In the genomic region with DNA sequence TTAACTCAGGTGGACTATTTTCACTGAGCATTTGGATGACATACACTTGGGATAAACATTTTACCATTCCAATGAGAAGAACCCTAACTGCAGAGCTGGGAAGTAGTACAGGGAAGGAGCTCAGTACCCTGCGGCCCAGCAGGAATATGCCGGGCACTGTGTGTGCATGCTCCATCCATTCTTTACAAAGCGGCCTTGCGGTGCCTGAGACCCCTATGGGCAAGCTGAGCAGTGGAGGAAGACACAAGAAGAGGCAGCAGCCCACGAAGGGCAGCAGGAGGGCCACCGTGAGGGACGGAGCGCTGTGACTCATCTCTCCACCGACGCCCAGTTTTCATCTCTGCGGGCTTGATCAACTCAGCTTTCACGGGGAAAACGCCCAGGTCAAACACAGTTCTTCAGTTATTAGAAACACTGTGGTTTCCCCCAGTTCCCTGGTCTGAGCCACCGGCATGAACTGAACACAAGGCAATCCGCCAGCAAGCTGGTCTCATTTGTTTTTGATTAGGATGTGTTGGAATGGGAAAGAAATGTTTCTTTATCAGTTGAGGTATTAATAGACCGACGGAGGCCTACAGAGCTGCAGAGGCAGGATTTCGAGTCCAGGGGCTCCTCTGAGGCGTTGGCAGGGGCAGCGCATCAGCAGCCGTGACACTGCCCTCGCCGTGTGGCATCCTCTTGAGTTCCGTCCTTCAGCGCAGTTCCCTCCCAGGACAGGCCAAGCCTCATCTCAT, we compare ENCODE assay signal across 17 cellular contexts. TPM values are rescaled to one million over a fixed set of nuclear protein-coding genes. Genes with fewer than 3 reads are reported as not detected.
DNase-seq lines count a peak whose midpoint lies in the region; ATAC-seq and TF ChIP-seq lines count a peak whose summit lies in the region.
"Had no signal": no experiment of that assay in that cellular context is flagged by ENCODE, and none has a peak within 500 bp of the region (broad histone marks: within the 10 kb centered on the region; RNA-seq: fewer than 3 reads in every experiment).

No MANE protein-coding gene starts in this region.

- H2BK5ac ChIP-seq in H9 (ENCODE audit: insufficient read length, low read length), result no peak overlapping the region

- H3K27ac Mint-ChIP-seq in activated naive CD4-positive, alpha-beta T cell treated with anti-CD3 and anti-CD28 coated beads for 36 hours, result no peak overlapping the region
- H3K27ac Mint-ChIP-seq in H9, result no peak overlapping the region
- no peak overlapping the region for H3K27ac Mint-ChIP-seq in stimulated activated memory B cell treated with anti-CD40 and anti-IgM and Interleukin-4, amounts not matched to agents 10 μg/mL and 1 μg/mL and 100 μg/mL, for 72 hours
- H3K27ac Mint-ChIP-seq: activated naive CD8-positive, alpha-beta T cell treated with anti-CD3 and anti-CD28 coated beads, Interleukin-2, amount 50 U/mL, for 24 hours; immature natural killer cell; progenitor cell of endocrine pancreas had no signal

- H2BK12ac ChIP-seq in H9 (ENCODE audit: insufficient read length, low read depth, low read length), result no peak overlapping the region

- H2BK120ac ChIP-seq in H9 (ENCODE audit: low read depth, low read length, poor library complexity, severe bottlenecking), result no peak overlapping the region

- H3K79me2 ChIP-seq in H9 (ENCODE audit: insufficient read depth, low read length), result no peaks in the 10 kb centered on the region

- H3K56ac ChIP-seq in H9 (ENCODE audit: insufficient read length, low read depth, low read length), result no peak overlapping the region

- H3K4me2 ChIP-seq in H9 (ENCODE audit: insufficient read depth, insufficient read length, low read length), result no peak overlapping the region

- no peaks in the 10 kb centered on the region for H3K27me3 Mint-ChIP-seq in activated naive CD4-positive, alpha-beta T cell treated with anti-CD3 and anti-CD28 coated beads for 36 hours (ENCODE audit: low read depth)
- H3K27me3 Mint-ChIP-seq in H9 (ENCODE audit: low read depth), result peaks cover 8% of the 10 kb centered on the region
- no peaks in the 10 kb centered on the region for H3K27me3 Mint-ChIP-seq in stimulated activated memory B cell treated with anti-CD40 and anti-IgM and Interleukin-4, amounts not matched to agents 10 μg/mL and 1 μg/mL and 100 μg/mL, for 72 hours
- H3K27me3 Mint-ChIP-seq: activated naive CD8-positive, alpha-beta T cell treated with anti-CD3 and anti-CD28 coated beads, Interleukin-2, amount 50 U/mL, for 24 hours had no signal

- H4K5ac ChIP-seq in H9 (ENCODE audit: insufficient read length, low read depth, low read length), result no peak overlapping the region

- no peaks in the 10 kb centered on the region for H3K79me1 ChIP-seq in H9 (ENCODE audit: insufficient read depth, low read depth, low read length, poor library complexity, severe bottlenecking)

- peaks cover 35% of the 10 kb centered on the region for H3K4me1 Mint-ChIP-seq in activated naive CD4-positive, alpha-beta T cell treated with anti-CD3 and anti-CD28 coated beads for 36 hours (ENCODE audit: low read depth)
- H3K4me1 Mint-ChIP-seq in H9, result no peaks in the 10 kb centered on the region; a peak in 1 of 4 replicates
- peaks cover 29% of the 10 kb centered on the region for H3K4me1 Mint-ChIP-seq in stimulated activated memory B cell treated with anti-CD40 and anti-IgM and Interleukin-4, amounts not matched to agents 10 μg/mL and 1 μg/mL and 100 μg/mL, for 72 hours

- H3T11ph ChIP-seq in H9 (ENCODE audit: low read length), result no peak overlapping the region

- intact Hi-C loops in activated naive CD4-positive, alpha-beta T cell treated with anti-CD3 and anti-CD28 coated beads for 36 hours (cut with micrococcal nuclease), result no loop called here
- intact Hi-C loops in spleen (cut with DNase I; ENCODE audit: low total_unique reads), result no loop called here

- H3K9ac ChIP-seq in H9 (ENCODE audit: extremely low read depth, insufficient read length, low read length), result no peak overlapping the region

- no peak for ATAC-seq in stimulated activated memory B cell treated with anti-CD40 and anti-IgM and Interleukin-4, amounts not matched to agents 10 μg/mL and 1 μg/mL and 100 μg/mL, for 72 hours
- ATAC-seq: activated naive CD8-positive, alpha-beta T cell treated with anti-CD3 and anti-CD28 coated beads, Interleukin-2, amount 50 U/mL, for 24 hours; mucosa of descending colon had no signal

- H3K14ac ChIP-seq in H9 (ENCODE audit: insufficient read depth, low read length), result no peak overlapping the region; the same call in 1 of the 2 replicates

- H3K4me3 ChIP-seq in NB4 (ENCODE audit: low read depth, low read length) (no peak overlapping the region), fibroblast of mammary gland (ENCODE audit: control insufficient read depth, low read depth, low read length) (peak overlapping the region; percentile 24), spleen (no peak overlapping the region)
- H3K4me3 ChIP-seq: mucosa of descending colon had no signal

- DNase-seq in activated naive CD4-positive, alpha-beta T cell treated with anti-CD3 and anti-CD28 coated beads for 36 hours, result peak; percentile 3
- no peak for DNase-seq in activated naive CD4-positive, alpha-beta T cell treated with anti-CD3 and anti-CD28 coated beads, Interleukin-2, amount 50 U/mL, for 16 hours
- DNase-seq in NB4 (ENCODE audit: low read depth), result peak; percentile 34
- DNase-seq in fibroblast of mammary gland (ENCODE audit: low read depth), result peak; percentile 97
- DNase-seq in spleen, result peak; percentile 59
- no peak for DNase-seq in UCSD-AML1 (lab: John Stamatoyannopoulos, UW; ENCODE audit: unreplicated experiment)
- no peak for DNase-seq in H9
- DNase-seq: activated naive CD8-positive, alpha-beta T cell treated with anti-CD3 and anti-CD28 coated beads, Interleukin-2, amount 50 U/mL, for 24 hours; BE2C; immature natural killer cell; mucosa of descending colon; NCI-H1092 treated with DMSO at 0.1 percent for 48 hours; OCI-M1; stimulated activated CD4-positive, alpha-beta T cell treated with anti-CD3 and anti-CD28 coated beads, Interleukin-4, amount 100 ng/mL, for 1 hour; stimulated activated naive CD4-positive, alpha-beta T cell had no signal

- H2BK15ac ChIP-seq in H9 (ENCODE audit: low read depth, low read length), result no peak overlapping the region; the same call in 1 of the 2 replicates

- no peak overlapping the region for H4K8ac ChIP-seq in H9 (replicated peaks; ENCODE audit: insufficient read length, low read depth, low read length)

- no peaks in the 10 kb centered on the region for H3K9me3 Mint-ChIP-seq in activated naive CD4-positive, alpha-beta T cell treated with anti-CD3 and anti-CD28 coated beads for 36 hours
- no peaks in the 10 kb centered on the region; a peak in 2 of 5 replicates for H3K9me3 Mint-ChIP-seq in H9
- peaks cover 7% of the 10 kb centered on the region for H3K9me3 Mint-ChIP-seq in stimulated activated memory B cell treated with anti-CD40 and anti-IgM and Interleukin-4, amounts not matched to agents 10 μg/mL and 1 μg/mL and 100 μg/mL, for 72 hours
- H3K9me3 Mint-ChIP-seq: activated naive CD8-positive, alpha-beta T cell treated with anti-CD3 and anti-CD28 coated beads, Interleukin-2, amount 50 U/mL, for 24 hours; immature natural killer cell had no signal

- no peaks in the 10 kb centered on the region for H3K27me3 ChIP-seq in spleen (replicated peaks in 1 of 7)
- H3K27me3 ChIP-seq in H9 (ENCODE audit: insufficient read depth, low read length), result no peaks in the 10 kb centered on the region
- H3K27me3 ChIP-seq: BE2C had no signal

- no peak overlapping the region for H4K91ac ChIP-seq in H9 (ENCODE audit: insufficient read length, low read depth, low read length)

- H3K18ac ChIP-seq in H9 (ENCODE audit: insufficient read length, low read depth, low read length), result no peak overlapping the region

- CTCF ChIA-PET in activated naive CD4-positive, alpha-beta T cell treated with anti-CD3 and anti-CD28 coated beads for 36 hours (lab: Charles Lee), result interaction anchor here (1.0 kb wide), 1 partner anchor 10 kb away, joined by 5 read pairs; no protein-coding TSS in a partner anchor

- H3K4me1 ChIP-seq in spleen, result peaks cover 0 to 17% (median 2%) of the 10 kb centered on the region in 6 donors
- no peaks in the 10 kb centered on the region for H3K4me1 ChIP-seq in H9 (ENCODE audit: insufficient read depth, low read length)
- H3K4me1 ChIP-seq: BE2C had no signal

- 76 to 92% (median 89%) methylated on average over 22 to 25 of the region's 25 CpGs for WGBS in spleen, 5 donors
- no CpG with 5 or more reads among the region's 25 CpGs for WGBS in H9 (ENCODE audit: extremely low coverage, insufficient read length, low lambda C conversion rate)

- TF ChIP-seq CTCF in NB4 (IDR thresholded peaks at IDR 0.05; ENCODE audit: low read depth, low read length) (no peak), fibroblast of mammary gland (conservative IDR thresholded peaks at IDR 0.05; ENCODE audit: control insufficient read depth, insufficient read depth, low read depth, low read length) (no peak), spleen (IDR thresholded peaks at IDR 0.05 in 8 of 11, conservative IDR thresholded peaks at IDR 0.05 in 3 of 11) (no peak), H9 (conservative IDR thresholded peaks at IDR 0.05) (no peak)

- no peak overlapping the region for H2AFZ ChIP-seq in H9 (ENCODE audit: low read length)

- H3K36me3 Mint-ChIP-seq in activated naive CD4-positive, alpha-beta T cell treated with anti-CD3 and anti-CD28 coated beads for 36 hours (ENCODE audit: low read depth), result no peaks in the 10 kb centered on the region
- peaks cover 0 to 2% (median 0%) of the 10 kb centered on the region in 3 experiments; a peak in 1 of 7 replicates for H3K36me3 Mint-ChIP-seq in H9 (ENCODE audit: insufficient read depth in 1 of 3, low read depth in 3 of 3)
- H3K36me3 Mint-ChIP-seq in stimulated activated memory B cell treated with anti-CD40 and anti-IgM and Interleukin-4, amounts not matched to agents 10 μg/mL and 1 μg/mL and 100 μg/mL, for 72 hours, result no peaks in the 10 kb centered on the region
- H3K36me3 Mint-ChIP-seq: immature natural killer cell had no signal

- H3K4ac ChIP-seq in H9 (ENCODE audit: low read depth, low read length), result no peak overlapping the region

- no peak overlapping the region for H3K23ac ChIP-seq in H9 (ENCODE audit: insufficient read length, low read depth, low read length)

- H2AK5ac ChIP-seq in H9 (ENCODE audit: insufficient read length, low read length), result no peak overlapping the region

- H3K27ac ChIP-seq in spleen, result no peak overlapping the region
- H3K27ac ChIP-seq in H9 (ENCODE audit: insufficient read length, low read depth, low read length), result no peak overlapping the region

- H2BK20ac ChIP-seq in H9 (ENCODE audit: low read depth, low read length, poor library complexity, severe bottlenecking), result no peak overlapping the region

- TF ChIP-seq POLR2A in NB4 (IDR thresholded peaks at IDR 0.05; ENCODE audit: extremely low read depth, insufficient read length) (no peak), spleen (IDR thresholded peaks at IDR 0.05) (no peak)

- no peaks in the 10 kb centered on the region for H3K36me3 ChIP-seq in spleen
- H3K36me3 ChIP-seq: BE2C had no signal

- H3K4me3 Mint-ChIP-seq in activated naive CD4-positive, alpha-beta T cell treated with anti-CD3 and anti-CD28 coated beads for 36 hours, result no peak overlapping the region
- no peak overlapping the region for H3K4me3 Mint-ChIP-seq in H9
- H3K4me3 Mint-ChIP-seq in stimulated activated memory B cell treated with anti-CD40 and anti-IgM and Interleukin-4, amounts not matched to agents 10 μg/mL and 1 μg/mL and 100 μg/mL, for 72 hours, result no peak overlapping the region
- H3K4me3 Mint-ChIP-seq: activated naive CD8-positive, alpha-beta T cell treated with anti-CD3 and anti-CD28 coated beads, Interleukin-2, amount 50 U/mL, for 24 hours; immature natural killer cell had no signal

- H3K9me3 ChIP-seq in spleen (no peaks in the 10 kb centered on the region), H9 (ENCODE audit: control insufficient read depth, low read depth, low read length) (no peaks in the 10 kb centered on the region)
- H3K9me3 ChIP-seq: BE2C, mucosa of descending colon had no signal

- no peaks in the 10 kb centered on the region for H4K20me1 ChIP-seq in H9 (ENCODE audit: control insufficient read depth, insufficient read depth, insufficient read length)

- no peaks in the 10 kb centered on the region for H3K23me2 ChIP-seq in H9 (ENCODE audit: insufficient read length, low read depth, low read length, poor library complexity, severe bottlenecking)

RNA-seq across cellular contexts. Expression of a gene that starts 44.9 kb away (rescaled TPM):
- total RNA-seq in activated naive CD4-positive, alpha-beta T cell treated with anti-CD3 and anti-CD28 coated beads for 36 hours, result 100 to 1,000 TPM; 500 to 504 TPM
- total RNA-seq in spleen, result 10 to 100 TPM; 39.2 to 91.3 (median 52.0) TPM
- polyA plus RNA-seq in spleen, result 10 to 100 TPM in 2 of 3 donors, 1 to 10 TPM in 1; 8.7 to 11.9 (median 11.2) TPM
- total RNA-seq in H9 (2021), result 0.31 and 0.68 TPM in 2 replicates
- total RNA-seq: progenitor cell of endocrine pancreas had no signal

Comparison
In these comparisons a context has a peak if more than half of its experiments do, and no peak if none do; other contexts are left out.
1. DNase-seq: peak in activated naive CD4-positive, alpha-beta T cell treated with anti-CD3 and anti-CD28 coated beads for 36 hours (single experiment), NB4 (single experiment), fibroblast of mammary gland (single experiment) and spleen (single experiment); none in activated naive CD4-positive, alpha-beta T cell treated with anti-CD3 and anti-CD28 coated beads, Interleukin-2, amount 50 U/mL, for 16 hours (single experiment), UCSD-AML1 (single experiment) and H9 (single experiment).
2. RNA of a gene that starts 44.9 kb away (total RNA-seq): 500 to 504 TPM in activated naive CD4-positive, alpha-beta T cell treated with anti-CD3 and anti-CD28 coated beads for 36 hours and 39.2 to 91.3 TPM in spleen; 0.31 to 0.68 TPM in H9; every median in the first group is over 10 times any median in the second.